In the genomic region with DNA sequence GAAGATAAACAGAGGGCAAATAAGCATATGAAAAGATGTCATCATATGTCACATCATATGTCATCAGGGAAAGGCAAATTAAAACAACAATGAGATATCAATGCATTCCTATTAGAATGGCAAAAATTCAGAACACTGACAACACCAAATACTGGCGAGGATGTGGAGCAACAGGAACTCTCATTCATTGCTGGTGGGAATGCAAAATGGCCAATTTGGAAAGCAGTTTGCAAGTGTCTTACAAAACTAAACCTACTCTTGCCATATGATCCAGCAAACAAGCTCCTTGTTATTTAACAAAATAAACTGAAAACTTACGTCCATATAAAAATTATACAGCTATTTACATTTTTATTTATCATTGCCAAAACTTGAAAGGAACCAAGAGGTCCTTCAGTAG, we compare ENCODE assay signal across 20 cellular contexts. TPM values are rescaled to one million over a fixed set of nuclear protein-coding genes. Genes with fewer than 3 reads are reported as not detected.
DNase-seq lines count a peak whose midpoint lies in the region; ATAC-seq lines count a peak whose summit lies in the region.
"Had no signal": no experiment of that assay in that cellular context is flagged by ENCODE, and none has a peak within 500 bp of the region (broad histone marks: within the 10 kb centered on the region; RNA-seq: fewer than 3 reads in every experiment).

No MANE protein-coding gene starts in this region.

- H3K9me3 ChIP-seq in SJSA1 (replicated peaks): peaks cover 13% of the 10 kb centered on the region

- H3K36me3 ChIP-seq in SJSA1: no peaks in the 10 kb centered on the region
- H3K36me3 ChIP-seq in H7 (replicated peaks; ENCODE audit: control insufficient read depth, insufficient read depth, low read length): no peaks in the 10 kb centered on the region
- H3K36me3 ChIP-seq: BLaER1 had no signal

- peaks cover 2% of the 10 kb centered on the region for H3K9me3 Mint-ChIP-seq in stimulated activated memory B cell treated with anti-CD40 and anti-IgM and Interleukin-4, amounts not matched to agents 10 μg/mL and 1 μg/mL and 100 μg/mL, for 72 hours
- H3K9me3 Mint-ChIP-seq: CD4-positive, CD25-positive, alpha-beta regulatory T cell; CD8-positive, alpha-beta memory T cell; H9 had no signal

- ATAC-seq in stimulated activated memory B cell treated with anti-CD40 and anti-IgM and Interleukin-4, amounts not matched to agents 10 μg/mL and 1 μg/mL and 100 μg/mL, for 72 hours: no peak
- ATAC-seq: GM12878, HCT116 had no signal

- H3K27ac Mint-ChIP-seq in stimulated activated memory B cell treated with anti-CD40 and anti-IgM and Interleukin-4, amounts not matched to agents 10 μg/mL and 1 μg/mL and 100 μg/mL, for 72 hours: peak overlapping the region; percentile 10
- H3K27ac Mint-ChIP-seq: B cell; CD4-positive, CD25-positive, alpha-beta regulatory T cell; CD8-positive, alpha-beta memory T cell; H9 had no signal

- DNase-seq in SJSA1 (ENCODE audit: low read depth in 1 of 2, low spot score in 2 of 2): peak; percentile 64 to 72
- DNase-seq in fibroblast of gingiva (ENCODE audit: low read depth): peak; percentile 20
- no peak for DNase-seq in NCI-H2107 treated with DMSO at 0.1 percent for 48 hours (lab: John Stamatoyannopoulos, UW; ENCODE audit: unreplicated experiment)
- DNase-seq in H7: no peak
- DNase-seq in stimulated activated CD4-positive, alpha-beta T cell treated with anti-CD3 and anti-CD28 coated beads, Interleukin-4, amount 100 ng/mL, for 4 hours: no peak
- DNase-seq: CD4-positive, CD25-positive, alpha-beta regulatory T cell; CD8-positive, alpha-beta memory T cell; DMS 273 treated with DMSO at 0.1 percent for 48 hours; DMS79; EL; GDM1; GM23248; H9 had no signal

- H3K27me3 ChIP-seq in SJSA1 (replicated peaks): peaks cover 61% of the 10 kb centered on the region
- no peaks in the 10 kb centered on the region for H3K27me3 ChIP-seq in H7 (ENCODE audit: control insufficient read depth, insufficient read depth, low read length)
- H3K27me3 ChIP-seq: BLaER1 had no signal

- H3K4me1 Mint-ChIP-seq in stimulated activated memory B cell treated with anti-CD40 and anti-IgM and Interleukin-4, amounts not matched to agents 10 μg/mL and 1 μg/mL and 100 μg/mL, for 72 hours: peaks cover 62% of the 10 kb centered on the region
- H3K4me1 Mint-ChIP-seq: CD4-positive, CD25-positive, alpha-beta regulatory T cell; CD8-positive, alpha-beta memory T cell had no signal

- no peak overlapping the region for H3K27ac ChIP-seq in SJSA1
- H3K27ac ChIP-seq: BLaER1, C4-2B had no signal

- no peak overlapping the region for H3K4me3 ChIP-seq in SJSA1
- no peak overlapping the region for H3K4me3 ChIP-seq in H7 (ENCODE audit: insufficient read depth, low read depth, low read length)
- H3K4me3 ChIP-seq: BLaER1, GM12878, GM23248 had no signal

- no peaks in the 10 kb centered on the region for H3K36me3 Mint-ChIP-seq in stimulated activated memory B cell treated with anti-CD40 and anti-IgM and Interleukin-4, amounts not matched to agents 10 μg/mL and 1 μg/mL and 100 μg/mL, for 72 hours
- H3K36me3 Mint-ChIP-seq: CD4-positive, CD25-positive, alpha-beta regulatory T cell; CD8-positive, alpha-beta memory T cell had no signal

- H3K4me3 Mint-ChIP-seq in stimulated activated memory B cell treated with anti-CD40 and anti-IgM and Interleukin-4, amounts not matched to agents 10 μg/mL and 1 μg/mL and 100 μg/mL, for 72 hours: no peak overlapping the region
- H3K4me3 Mint-ChIP-seq: B cell; CD8-positive, alpha-beta memory T cell; H9 had no signal

- H3K27me3 Mint-ChIP-seq in stimulated activated memory B cell treated with anti-CD40 and anti-IgM and Interleukin-4, amounts not matched to agents 10 μg/mL and 1 μg/mL and 100 μg/mL, for 72 hours: no peaks in the 10 kb centered on the region
- H3K27me3 Mint-ChIP-seq: B cell; CD4-positive, CD25-positive, alpha-beta regulatory T cell had no signal

- no peaks in the 10 kb centered on the region for H3K4me1 ChIP-seq in SJSA1 (replicated peaks)

RNA-seq across cellular contexts. Expression of a gene that starts 32.7 kb away (rescaled TPM):
- total RNA-seq in SJSA1 (2014; rRNA removed; shearing (Covaris generic)): 72.6 and 74.4 TPM in 2 replicates
- total RNA-seq in H7 (2014; rRNA removed; shearing (Covaris generic)): 0.28 TPM in 1 of 2 replicates, not detected in the other
- total RNA-seq: A172 had no signal

Comparison
In these comparisons a context has a peak if more than half of its experiments do, and no peak if none do; other contexts are left out.
1. DNase-seq: peak in SJSA1 (2 of 2) and fibroblast of gingiva (single experiment); none in NCI-H2107 treated with DMSO at 0.1 percent for 48 hours (single experiment), H7 (single experiment) and stimulated activated CD4-positive, alpha-beta T cell treated with anti-CD3 and anti-CD28 coated beads, Interleukin-4, amount 100 ng/mL, for 4 hours (0 of 2).
2. RNA of a gene that starts 32.7 kb away (total RNA-seq): 72.6 to 74.4 TPM in SJSA1; 0.28 TPM in H7; every median in the first group is over 10 times any median in the second.